Comparison of ENCODE assay signal across 3 cellular contexts in genomic region chr11:33371049-33371448, GRCh38.
TF ChIP-seq lines count a peak whose summit lies in the region.

No MANE protein-coding gene starts in this region.

TF ChIP-seq in HCT116, 20 proteins besides CTCF, POLR2A, EP300 and RAD21:
- TF ChIP-seq YY1 (IDR thresholded peaks at IDR 0.05; ENCODE audit: extremely low read depth, insufficient replicate concordance, low read depth, low read length): no peak
- no peak for TF ChIP-seq SP1 (IDR thresholded peaks at IDR 0.05; ENCODE audit: low read depth)
- TF ChIP-seq, protein P1, sequence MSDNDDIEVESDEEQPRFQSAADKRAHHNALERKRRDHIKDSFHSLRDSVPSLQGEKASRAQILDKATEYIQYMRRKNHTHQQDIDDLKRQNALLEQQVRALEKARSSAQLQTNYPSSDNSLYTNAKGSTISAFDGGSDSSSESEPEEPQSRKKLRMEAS (IDR thresholded peaks at IDR 0.05): no peak
- TF ChIP-seq, protein P2, sequence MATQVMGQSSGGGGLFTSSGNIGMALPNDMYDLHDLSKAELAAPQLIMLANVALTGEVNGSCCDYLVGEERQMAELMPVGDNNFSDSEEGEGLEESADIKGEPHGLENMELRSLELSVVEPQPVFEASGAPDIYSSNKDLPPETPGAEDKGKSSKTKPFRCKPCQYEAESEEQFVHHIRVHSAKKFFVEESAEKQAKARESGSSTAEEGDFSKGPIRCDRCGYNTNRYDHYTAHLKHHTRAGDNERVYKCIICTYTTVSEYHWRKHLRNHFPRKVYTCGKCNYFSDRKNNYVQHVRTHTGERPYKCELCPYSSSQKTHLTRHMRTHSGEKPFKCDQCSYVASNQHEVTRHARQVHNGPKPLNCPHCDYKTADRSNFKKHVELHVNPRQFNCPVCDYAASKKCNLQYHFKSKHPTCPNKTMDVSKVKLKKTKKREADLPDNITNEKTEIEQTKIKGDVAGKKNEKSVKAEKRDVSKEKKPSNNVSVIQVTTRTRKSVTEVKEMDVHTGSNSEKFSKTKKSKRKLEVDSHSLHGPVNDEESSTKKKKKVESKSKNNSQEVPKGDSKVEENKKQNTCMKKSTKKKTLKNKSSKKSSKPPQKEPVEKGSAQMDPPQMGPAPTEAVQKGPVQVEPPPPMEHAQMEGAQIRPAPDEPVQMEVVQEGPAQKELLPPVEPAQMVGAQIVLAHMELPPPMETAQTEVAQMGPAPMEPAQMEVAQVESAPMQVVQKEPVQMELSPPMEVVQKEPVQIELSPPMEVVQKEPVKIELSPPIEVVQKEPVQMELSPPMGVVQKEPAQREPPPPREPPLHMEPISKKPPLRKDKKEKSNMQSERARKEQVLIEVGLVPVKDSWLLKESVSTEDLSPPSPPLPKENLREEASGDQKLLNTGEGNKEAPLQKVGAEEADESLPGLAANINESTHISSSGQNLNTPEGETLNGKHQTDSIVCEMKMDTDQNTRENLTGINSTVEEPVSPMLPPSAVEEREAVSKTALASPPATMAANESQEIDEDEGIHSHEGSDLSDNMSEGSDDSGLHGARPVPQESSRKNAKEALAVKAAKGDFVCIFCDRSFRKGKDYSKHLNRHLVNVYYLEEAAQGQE (IDR thresholded peaks at IDR 0.05; ENCODE audit: low read depth): no peak
- TF ChIP-seq ZNF274 (IDR thresholded peaks at IDR 0.05; ENCODE audit: low read depth, low read length): no peak
- TF ChIP-seq POLR2AphosphoS5 (IDR thresholded peaks at IDR 0.05; ENCODE audit: low read depth, low read length): no peak
- no peak for TF ChIP-seq FOSL1 (IDR thresholded peaks at IDR 0.05; ENCODE audit: low read depth)
- TF ChIP-seq, protein P3, sequence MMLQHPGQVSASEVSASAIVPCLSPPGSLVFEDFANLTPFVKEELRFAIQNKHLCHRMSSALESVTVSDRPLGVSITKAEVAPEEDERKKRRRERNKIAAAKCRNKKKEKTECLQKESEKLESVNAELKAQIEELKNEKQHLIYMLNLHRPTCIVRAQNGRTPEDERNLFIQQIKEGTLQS (IDR thresholded peaks at IDR 0.05): no peak
- no peak for TF ChIP-seq CEBPB (IDR thresholded peaks at IDR 0.05; ENCODE audit: low read depth)
- no peak for TF ChIP-seq JUND (IDR thresholded peaks at IDR 0.05)
- no peak for TF ChIP-seq SIN3A (IDR thresholded peaks at IDR 0.05; ENCODE audit: low read depth)

TF ChIP-seq in SK-N-SH, 30 proteins besides CTCF, POLR2A, EP300 and RAD21:
- no peak for TF ChIP-seq CHD2 (IDR thresholded peaks at IDR 0.05; ENCODE audit: low read length, partially characterized antibody)
- TF ChIP-seq POLR2AphosphoS5 (IDR thresholded peaks at IDR 0.05; ENCODE audit: low read depth, low read length): no peak
- no peak for TF ChIP-seq ELF1 (IDR thresholded peaks at IDR 0.05)
- no peak for TF ChIP-seq JUND (IDR thresholded peaks at IDR 0.05)
- TF ChIP-seq MEF2A (IDR thresholded peaks at IDR 0.05; ENCODE audit: borderline replicate concordance, low read depth): no peak
- no peak for TF ChIP-seq TEAD4 (IDR thresholded peaks at IDR 0.05; ENCODE audit: borderline replicate concordance, insufficient read depth)
- no peak for TF ChIP-seq MXI1 (IDR thresholded peaks at IDR 0.05; ENCODE audit: low read depth, low read length)
- TF ChIP-seq EZH2phosphoT487 (IDR thresholded peaks at IDR 0.05; ENCODE audit: borderline replicate concordance, low read depth): no peak
- TF ChIP-seq FOXM1 (IDR thresholded peaks at IDR 0.05; ENCODE audit: low read depth): no peak
- no peak for TF ChIP-seq PBX3 (IDR thresholded peaks at IDR 0.05)
- no peak for TF ChIP-seq TCF12 (IDR thresholded peaks at IDR 0.05)
- TF ChIP-seq, protein P4, sequence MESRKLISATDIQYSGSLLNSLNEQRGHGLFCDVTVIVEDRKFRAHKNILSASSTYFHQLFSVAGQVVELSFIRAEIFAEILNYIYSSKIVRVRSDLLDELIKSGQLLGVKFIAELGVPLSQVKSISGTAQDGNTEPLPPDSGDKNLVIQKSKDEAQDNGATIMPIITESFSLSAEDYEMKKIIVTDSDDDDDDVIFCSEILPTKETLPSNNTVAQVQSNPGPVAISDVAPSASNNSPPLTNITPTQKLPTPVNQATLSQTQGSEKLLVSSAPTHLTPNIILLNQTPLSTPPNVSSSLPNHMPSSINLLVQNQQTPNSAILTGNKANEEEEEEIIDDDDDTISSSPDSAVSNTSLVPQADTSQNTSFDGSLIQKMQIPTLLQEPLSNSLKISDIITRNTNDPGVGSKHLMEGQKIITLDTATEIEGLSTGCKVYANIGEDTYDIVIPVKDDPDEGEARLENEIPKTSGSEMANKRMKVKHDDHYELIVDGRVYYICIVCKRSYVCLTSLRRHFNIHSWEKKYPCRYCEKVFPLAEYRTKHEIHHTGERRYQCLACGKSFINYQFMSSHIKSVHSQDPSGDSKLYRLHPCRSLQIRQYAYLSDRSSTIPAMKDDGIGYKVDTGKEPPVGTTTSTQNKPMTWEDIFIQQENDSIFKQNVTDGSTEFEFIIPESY (IDR thresholded peaks at IDR 0.05; ENCODE audit: borderline replicate concordance, low read depth): no peak

TF ChIP-seq in K562, 482 proteins besides CTCF, POLR2A, EP300 and RAD21:
- TF ChIP-seq ARID1B (IDR thresholded peaks at IDR 0.05): 0 out of 2 replicates have a peak, but pooled peaks have one; percentile 36
- peak; percentile 39; the same call in 1 of the 2 replicates for TF ChIP-seq STAT5A (IDR thresholded peaks at IDR 0.05; ENCODE audit: borderline replicate concordance, low read length)
- TF ChIP-seq CBFA2T3 (IDR thresholded peaks at IDR 0.05): peak; percentile 58
- TF ChIP-seq KDM1A (IDR thresholded peaks at IDR 0.05): peak; percentile 51 to 54; a peak in 3 of 4 replicates
- TF ChIP-seq CBFA2T2 (conservative IDR thresholded peaks at IDR 0.05): peak; percentile 33
- TF ChIP-seq RBBP5 (IDR thresholded peaks at IDR 0.05; ENCODE audit: borderline replicate concordance, insufficient read depth, low read length, poor library complexity, severe bottlenecking): no peak
- TF ChIP-seq HDAC1 (IDR thresholded peaks at IDR 0.05): no peak
- TF ChIP-seq, protein P5, sequence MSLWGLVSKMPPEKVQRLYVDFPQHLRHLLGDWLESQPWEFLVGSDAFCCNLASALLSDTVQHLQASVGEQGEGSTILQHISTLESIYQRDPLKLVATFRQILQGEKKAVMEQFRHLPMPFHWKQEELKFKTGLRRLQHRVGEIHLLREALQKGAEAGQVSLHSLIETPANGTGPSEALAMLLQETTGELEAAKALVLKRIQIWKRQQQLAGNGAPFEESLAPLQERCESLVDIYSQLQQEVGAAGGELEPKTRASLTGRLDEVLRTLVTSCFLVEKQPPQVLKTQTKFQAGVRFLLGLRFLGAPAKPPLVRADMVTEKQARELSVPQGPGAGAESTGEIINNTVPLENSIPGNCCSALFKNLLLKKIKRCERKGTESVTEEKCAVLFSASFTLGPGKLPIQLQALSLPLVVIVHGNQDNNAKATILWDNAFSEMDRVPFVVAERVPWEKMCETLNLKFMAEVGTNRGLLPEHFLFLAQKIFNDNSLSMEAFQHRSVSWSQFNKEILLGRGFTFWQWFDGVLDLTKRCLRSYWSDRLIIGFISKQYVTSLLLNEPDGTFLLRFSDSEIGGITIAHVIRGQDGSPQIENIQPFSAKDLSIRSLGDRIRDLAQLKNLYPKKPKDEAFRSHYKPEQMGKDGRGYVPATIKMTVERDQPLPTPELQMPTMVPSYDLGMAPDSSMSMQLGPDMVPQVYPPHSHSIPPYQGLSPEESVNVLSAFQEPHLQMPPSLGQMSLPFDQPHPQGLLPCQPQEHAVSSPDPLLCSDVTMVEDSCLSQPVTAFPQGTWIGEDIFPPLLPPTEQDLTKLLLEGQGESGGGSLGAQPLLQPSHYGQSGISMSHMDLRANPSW (CRISPR knock-in tag; IDR thresholded peaks at IDR 0.05): no peak
- TF ChIP-seq NCOR1 (IDR thresholded peaks at IDR 0.05): peak; percentile 13; the same call in 1 of the 2 replicates
- TF ChIP-seq SP1 (CRISPR knock-in tag; IDR thresholded peaks at IDR 0.05): no peak
- TF ChIP-seq CHD1 (IDR thresholded peaks at IDR 0.05; ENCODE audit: low read length): no peak
- no peak for TF ChIP-seq TRIM25 (IDR thresholded peaks at IDR 0.05; ENCODE audit: borderline replicate concordance)
- TF ChIP-seq SMARCB1 (IDR thresholded peaks at IDR 0.05; ENCODE audit: insufficient read length, low read depth): no peak
- no peak for TF ChIP-seq U2AF1 (optimal IDR thresholded peaks at IDR 0.05; ENCODE audit: low read depth, low read length)
- TF ChIP-seq TAL1 (IDR thresholded peaks at IDR 0.05): peak; percentile 38; the same call in 1 of the 2 replicates
- no peak for TF ChIP-seq POLR2B (IDR thresholded peaks at IDR 0.05; ENCODE audit: low read depth, partially characterized antibody)
- TF ChIP-seq TCF3 (CRISPR knock-in tag; IDR thresholded peaks at IDR 0.05): peak; percentile 31; the same call in 1 of the 2 replicates
- TF ChIP-seq RCOR1 (IDR thresholded peaks at IDR 0.05; ENCODE audit: borderline replicate concordance in 1 of 2, low read depth in 2 of 2, low read length in 2 of 2): peak in 1 of 2 experiments; percentile 70; a peak in 1 of 4 replicates
- TF ChIP-seq TEAD4 (IDR thresholded peaks at IDR 0.05; ENCODE audit: low read length): 0 out of 2 replicates have a peak, but pooled peaks have one; percentile 15
- TF ChIP-seq TEAD4 (CRISPR knock-in tag; IDR thresholded peaks at IDR 0.05; ENCODE audit: borderline replicate concordance): no peak
